ENCODE assay signal across 18 cellular contexts in genomic region chr2:67388680-67389079, GRCh38. TPM values are rescaled to one million over a fixed set of nuclear protein-coding genes. Genes with fewer than 3 reads are reported as not detected.
DNase-seq lines count a peak whose midpoint lies in the region; TF ChIP-seq lines count a peak whose summit lies in the region.
"Had no signal": no experiment of that assay in that cellular context is flagged by ENCODE, and none has a peak within 500 bp of the region (broad histone marks: within the 10 kb centered on the region; RNA-seq: fewer than 3 reads in every experiment).

No MANE protein-coding gene starts in this region.

- peak overlapping the region in 3 of 5 donors; percentile 52 to 84 (median 62) for H3K27ac ChIP-seq in adrenal gland
- H3K27ac ChIP-seq in iPS-20b (ENCODE audit: low read length), result peak overlapping the region; percentile 18
- H3K27ac ChIP-seq in sigmoid colon, result peak overlapping the region in 3 of 4 donors; percentile 36 to 76 (median 54)
- H3K27ac ChIP-seq in Peyer's patch, result peak overlapping the region in 2 of 4 donors; percentile 10 to 12

- no peak for TF ChIP-seq CTCF in adrenal gland (IDR thresholded peaks at IDR 0.05)
- no peak for TF ChIP-seq CTCF in sigmoid colon (IDR thresholded peaks at IDR 0.05)
- TF ChIP-seq CTCF in Peyer's patch (IDR thresholded peaks at IDR 0.05), result no peak
- TF ChIP-seq CTCF in glutamatergic neuron (IDR thresholded peaks at IDR 0.05; ENCODE audit: partially characterized antibody, unreplicated experiment), result no peak

- no peaks in the 10 kb centered on the region for H3K9me3 Mint-ChIP-seq in glutamatergic neuron (ENCODE audit: unreplicated experiment)
- H3K9me3 Mint-ChIP-seq: activated naive CD8-positive, alpha-beta T cell treated with anti-CD3 and anti-CD28 coated beads for 36 hours; CD4-positive, alpha-beta memory T cell had no signal

- H3K27ac Mint-ChIP-seq in glutamatergic neuron (ENCODE audit: unreplicated experiment), result no peak overlapping the region
- H3K27ac Mint-ChIP-seq: activated naive CD8-positive, alpha-beta T cell treated with anti-CD3 and anti-CD28 coated beads for 36 hours; CD4-positive, alpha-beta memory T cell had no signal

- H3K36me3 Mint-ChIP-seq in glutamatergic neuron (ENCODE audit: unreplicated experiment), result no peaks in the 10 kb centered on the region

- H3K36me3 ChIP-seq in H7 (replicated peaks; ENCODE audit: control insufficient read depth, insufficient read depth, low read length), result no peaks in the 10 kb centered on the region
- no peaks in the 10 kb centered on the region for H3K36me3 ChIP-seq in adrenal gland (replicated peaks in 1 of 2)
- H3K36me3 ChIP-seq in iPS-20b (ENCODE audit: insufficient read depth, low read depth, low read length), result no peaks in the 10 kb centered on the region
- H3K36me3 ChIP-seq in sigmoid colon, result no peaks in the 10 kb centered on the region
- no peaks in the 10 kb centered on the region for H3K36me3 ChIP-seq in Peyer's patch
- H3K36me3 ChIP-seq: vagina had no signal

- no peak for TF ChIP-seq EP300 in sigmoid colon (IDR thresholded peaks at IDR 0.05)

- DNase-seq in H7, result peak; percentile 5
- DNase-seq in adrenal gland, result no peak
- DNase-seq in sigmoid colon, result no peak
- DNase-seq in Peyer's patch, result no peak
- DNase-seq in activated T-cell treated with anti-CD3 and anti-CD28 coated beads, Interleukin-2, amount 50 U/mL, for 48 hours, result no peak
- no peak for DNase-seq in glutamatergic neuron
- no peak for DNase-seq in NCI-H1930 (lab: John Stamatoyannopoulos, UW)
- DNase-seq: activated CD4-positive, CD25-positive, alpha-beta regulatory T cell; activated naive CD8-positive, alpha-beta T cell treated with anti-CD3 and anti-CD28 coated beads for 36 hours; CD4-positive, alpha-beta memory T cell; DMS53; MV-4-11; NCI-H2081; NCI-H510A; SIG-M5; stimulated activated naive CD4-positive, alpha-beta T cell treated with Interleukin-2 at 50 U/mL for 16 hours had no signal

- H3K27me3 Mint-ChIP-seq in glutamatergic neuron (ENCODE audit: unreplicated experiment), result no peaks in the 10 kb centered on the region
- H3K27me3 Mint-ChIP-seq: activated naive CD8-positive, alpha-beta T cell treated with anti-CD3 and anti-CD28 coated beads for 36 hours; CD4-positive, alpha-beta memory T cell had no signal

- H3K4me1 ChIP-seq in adrenal gland (replicated peaks in 1 of 2) (peaks cover 12 to 23% of the 10 kb centered on the region in 2 donors), iPS-20b (ENCODE audit: insufficient read depth, low read length) (peaks cover 25% of the 10 kb centered on the region), sigmoid colon (peaks cover 0 to 19% (median 17%) of the 10 kb centered on the region in 4 donors), Peyer's patch (no peaks in the 10 kb centered on the region)

- WGBS in adrenal gland, 4 donors, result 82 to 93% (median 90%) methylated on average over 2 of the region's 2 CpGs
- WGBS in sigmoid colon, 2 donors, result 91 to 97% methylated on average over 2 of the region's 2 CpGs

- H3K27me3 ChIP-seq in H7 (ENCODE audit: control insufficient read depth, insufficient read depth, low read length), result no peaks in the 10 kb centered on the region
- no peaks in the 10 kb centered on the region for H3K27me3 ChIP-seq in adrenal gland
- H3K27me3 ChIP-seq in iPS-20b (ENCODE audit: insufficient read depth, low read length), result no peaks in the 10 kb centered on the region
- H3K27me3 ChIP-seq in sigmoid colon, result no peaks in the 10 kb centered on the region
- no peaks in the 10 kb centered on the region for H3K27me3 ChIP-seq in Peyer's patch
- H3K27me3 ChIP-seq: vagina had no signal

- peaks cover 4% of the 10 kb centered on the region for H3K4me1 Mint-ChIP-seq in glutamatergic neuron (ENCODE audit: low read depth, unreplicated experiment)
- H3K4me1 Mint-ChIP-seq: CD4-positive, alpha-beta memory T cell had no signal

- TF ChIP-seq POLR2A in adrenal gland (IDR thresholded peaks at IDR 0.05) (no peak), sigmoid colon (IDR thresholded peaks at IDR 0.05) (no peak), Peyer's patch (IDR thresholded peaks at IDR 0.05) (no peak)

- no peaks in the 10 kb centered on the region for H3K9me3 ChIP-seq in adrenal gland (replicated peaks in 1 of 3)
- H3K9me3 ChIP-seq in iPS-20b (ENCODE audit: insufficient read depth, low read depth, low read length), result no peaks in the 10 kb centered on the region
- H3K9me3 ChIP-seq in sigmoid colon, result no peaks in the 10 kb centered on the region
- no peaks in the 10 kb centered on the region for H3K9me3 ChIP-seq in Peyer's patch
- H3K9me3 ChIP-seq: vagina had no signal

- H3K4me3 Mint-ChIP-seq in glutamatergic neuron (ENCODE audit: unreplicated experiment), result no peak overlapping the region
- H3K4me3 Mint-ChIP-seq: activated naive CD8-positive, alpha-beta T cell treated with anti-CD3 and anti-CD28 coated beads for 36 hours; CD4-positive, alpha-beta memory T cell had no signal

- H3K4me3 ChIP-seq in H7 (ENCODE audit: insufficient read depth, low read depth, low read length) (no peak overlapping the region), adrenal gland (no peak overlapping the region), iPS-20b (ENCODE audit: low read length) (no peak overlapping the region; the same call in none of the 2 replicates), sigmoid colon (no peak overlapping the region), Peyer's patch (no peak overlapping the region)
- H3K4me3 ChIP-seq: vagina had no signal

- peak overlapping the region; percentile 1; the same call in 1 of the 2 replicates for H3K9ac ChIP-seq in iPS-20b (ENCODE audit: low read depth, low read length)

- intact Hi-C loops in adrenal gland (cut with DNase I), result no loop called here
- intact Hi-C loops in sigmoid colon (cut with DNase I), result no loop called here

RNA-seq across cellular contexts. Expression of gene ETAA1, which starts 8.5 kb away (rescaled TPM):
- total RNA-seq in H7 (2014; rRNA removed; shearing (Covaris generic)), result 20.3 and 33.9 TPM in 2 replicates
- 10 to 100 TPM in 7 of 8 donors, 1 to 10 TPM in 1; 7.9 to 54.7 (median 24.1) TPM for total RNA-seq in adrenal gland
- 10 to 100 TPM; 15.6 to 25.9 (median 19.7) TPM for polyA plus RNA-seq in adrenal gland
- total RNA-seq in sigmoid colon, result 10 to 100 TPM; 12.1 to 20.0 (median 15.8) TPM
- polyA plus RNA-seq in sigmoid colon, result 1 to 10 TPM; 3.0 to 4.8 (median 4.2) TPM
- total RNA-seq in Peyer's patch, result 10 to 100 TPM; 10.9 to 22.3 (median 12.4) TPM
- 20.0 TPM for total RNA-seq in glutamatergic neuron (ENCODE audit: unreplicated experiment)
